ENCODE assay signal across 8 cellular contexts in the genomic region with DNA sequence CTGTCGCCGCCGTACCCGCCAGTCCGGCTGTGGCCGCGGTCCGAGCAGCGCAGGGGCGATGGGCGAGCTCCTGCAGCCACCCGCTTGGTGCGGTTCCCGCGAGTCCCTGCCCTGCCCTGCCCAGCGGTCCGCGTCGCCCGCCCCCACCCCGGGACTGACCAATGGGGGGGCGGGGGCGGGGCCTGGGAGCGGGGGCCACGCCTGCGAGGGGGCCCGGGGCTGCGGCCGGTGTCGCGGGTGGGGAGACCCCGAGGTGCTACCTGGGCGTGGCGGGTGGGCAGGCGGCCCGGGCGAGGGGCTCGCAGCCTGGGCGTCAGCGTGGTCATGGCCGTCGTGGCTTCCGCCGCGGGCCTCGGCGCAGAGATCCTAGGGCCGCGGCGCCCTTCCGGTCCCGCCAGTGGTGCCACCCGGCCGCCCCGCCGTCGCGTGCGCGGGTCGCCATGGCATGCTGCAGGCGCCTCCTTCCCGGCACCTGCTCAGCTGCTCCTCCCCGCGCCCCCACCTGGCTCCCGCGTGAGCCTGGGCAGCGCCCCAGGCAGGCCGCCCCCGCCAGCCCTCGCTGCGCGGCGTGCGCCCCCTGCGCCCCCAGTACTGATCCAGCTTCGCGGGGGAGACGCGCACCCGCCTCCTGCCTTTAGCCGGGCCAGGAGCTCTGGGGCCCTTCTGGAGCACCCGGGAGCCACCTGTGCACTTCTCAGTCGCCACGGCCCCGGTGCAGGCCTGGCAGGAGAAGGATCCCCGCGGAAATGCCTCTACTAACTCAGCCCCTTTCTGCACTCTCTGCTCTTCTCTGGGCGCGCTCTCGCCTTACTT. TPM values are rescaled to one million over a fixed set of nuclear protein-coding genes. Genes with fewer than 3 reads are reported as not detected.
A peak's percentile ranks its signal among the peaks of the same experiment; 100 is the strongest.
DNase-seq lines count a peak whose midpoint lies in the region; ATAC-seq and TF ChIP-seq lines count a peak whose summit lies in the region.

A gene with protein sequence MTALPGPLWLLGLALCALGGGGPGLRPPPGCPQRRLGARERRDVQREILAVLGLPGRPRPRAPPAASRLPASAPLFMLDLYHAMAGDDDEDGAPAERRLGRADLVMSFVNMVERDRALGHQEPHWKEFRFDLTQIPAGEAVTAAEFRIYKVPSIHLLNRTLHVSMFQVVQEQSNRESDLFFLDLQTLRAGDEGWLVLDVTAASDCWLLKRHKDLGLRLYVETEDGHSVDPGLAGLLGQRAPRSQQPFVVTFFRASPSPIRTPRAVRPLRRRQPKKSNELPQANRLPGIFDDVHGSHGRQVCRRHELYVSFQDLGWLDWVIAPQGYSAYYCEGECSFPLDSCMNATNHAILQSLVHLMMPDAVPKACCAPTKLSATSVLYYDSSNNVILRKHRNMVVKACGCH (minus strand): TSS at position 108 of the 813 bp plus-strand sequence. CDS start 380 bp downstream, outside the sequence.

- H3K27ac ChIP-seq in RWPE1 (no peak within 1 kb of the TSS), right cardiac atrium (ENCODE audit: low read length) (no peak within 1 kb of the TSS)

- in situ Hi-C loops in GM18951 (cut with MboI; ENCODE audit: low sequenced_read_pairs, unreplicated experiment) = no loop called here

- TF ChIP-seq CTCF in RWPE1 (conservative IDR thresholded peaks at IDR 0.05; ENCODE audit: low read depth) = no peak

- DNase-seq in AML-193 (lab: John Stamatoyannopoulos, UW) = peak; percentile 23 to 38
- peak; percentile 87 for DNase-seq in HuH-7.5 (ENCODE audit: low spot score)
- peak; percentile 79 for DNase-seq in RWPE1 (ENCODE audit: low spot score)
- peak; percentile 49 for DNase-seq in activated naive CD4-positive, alpha-beta T cell treated with anti-CD3 and anti-CD28 coated beads, Interleukin-2, amount 50 U/mL, for 16 hours
- peak; percentile 50 to 85 (median 84) for DNase-seq in right cardiac atrium
- peak; percentile 26 for DNase-seq in putamen (ENCODE audit: low spot score)

- intact Hi-C loops in right cardiac atrium (cut with DNase I) = no loop called here

- CTCF ChIA-PET in RWPE1 (lab: Yijun Ruan, JAX) = interaction anchor here (0.6 to 1.1 kb wide), 3 partner anchors 10 to 183 kb away, joined by 3 to 4 read pairs (median 3); no protein-coding TSS in a partner anchor

- ATAC-seq in right cardiac atrium (peak; percentile 71 to 83), HG03460 (IDR thresholded peaks at IDR 0.05; ENCODE audit: unreplicated experiment) (no peak)

- no peaks in the 10 kb centered on the region for H3K27me3 ChIP-seq in right cardiac atrium (ENCODE audit: control insufficient read depth, insufficient read depth)

- TF ChIP-seq POLR2A in GM18951 (IDR thresholded peaks at IDR 0.05; ENCODE audit: extremely low read depth, insufficient read depth, insufficient read length) = peak; percentile 51

- no peaks in the 10 kb centered on the region for H3K9me3 ChIP-seq in right cardiac atrium (ENCODE audit: control insufficient read depth, low read length)

- POLR2A ChIA-PET in RWPE1 (lab: Yijun Ruan, JAX; ENCODE audit: low non-redundant PET) = interaction anchor here (0.5 to 1.0 kb wide), 2 partner anchors 10 to 50 kb away, joined by 3 to 4 read pairs; a partner anchor contains a TSS

- no peaks in the 10 kb centered on the region for H3K4me1 ChIP-seq in right cardiac atrium (ENCODE audit: control insufficient read depth, insufficient read depth, low read length)

- H3K4me3 ChIP-seq in right cardiac atrium (ENCODE audit: low read length) = peak within 1 kb of the TSS; percentile 56

- 3% methylated on average over 91 of the region's 91 CpGs for WGBS in right cardiac atrium

RNA-seq across cellular contexts. Expression of the gene that starts here (rescaled TPM):
- total RNA-seq in right cardiac atrium = under 1 TPM; 0.37 to 0.78 (median 0.65) TPM
- polyA plus RNA-seq in right cardiac atrium = 0.25 TPM

Comparison
In these comparisons a context has a peak if more than half of its experiments do, and no peak if none do; other contexts are left out.
1. Peak in DNase-seq, ATAC-seq and H3K4me3 ChIP-seq in right cardiac atrium; RNA of the gene not detected or under 1 TPM.
2. DNase-seq: peak in every context shown above with its lines; median percentile 87 in HuH-7.5; 84 in right cardiac atrium; 79 in RWPE1; 49 in activated naive CD4-positive, alpha-beta T cell treated with anti-CD3 and anti-CD28 coated beads, Interleukin-2, amount 50 U/mL, for 16 hours; 30 in AML-193; 26 in putamen.